21 cellular contexts compared by ENCODE assay signal in genomic region chr10:44402465-44403205, GRCh38. TPM values are rescaled to one million over a fixed set of nuclear protein-coding genes. Genes with fewer than 3 reads are reported as not detected.
DNase-seq lines count a peak whose midpoint lies in the region; ATAC-seq and TF ChIP-seq lines count a peak whose summit lies in the region.
"Had no signal": no experiment of that assay in that cellular context is flagged by ENCODE, and none has a peak within 500 bp of the region (broad histone marks: within the 10 kb centered on the region; RNA-seq: fewer than 3 reads in every experiment).

No MANE protein-coding gene starts in this region.

- H3K27me3 ChIP-seq in H9 (ENCODE audit: insufficient read depth, low read length) (no peaks in the 10 kb centered on the region; the same call in 1 of the 2 replicates), Karpas-422 (ENCODE audit: low read length) (no peaks in the 10 kb centered on the region), endodermal cell (ENCODE audit: control insufficient read depth, insufficient read depth, low read length, poor library complexity, severe bottlenecking) (peaks cover 4% of the 10 kb centered on the region)

- no peak overlapping the region for H3K18ac ChIP-seq in H9 (ENCODE audit: insufficient read length, low read depth, low read length)

- peak overlapping the region in 1 of 3 experiments; percentile 73; a peak in 1 of 7 replicates for H3K27ac Mint-ChIP-seq in H9
- H3K27ac Mint-ChIP-seq in endodermal cell, result no peak overlapping the region
- no peak overlapping the region for H3K27ac Mint-ChIP-seq in stimulated activated memory B cell treated with anti-CD40 and anti-IgM and Interleukin-4, amounts not matched to agents 10 μg/mL and 1 μg/mL and 100 μg/mL, for 72 hours
- H3K27ac Mint-ChIP-seq: CD4-positive, alpha-beta memory T cell; IgD-negative memory B cell had no signal

- no peak overlapping the region for H4K91ac ChIP-seq in H9 (ENCODE audit: insufficient read length, low read depth, low read length)

- H3K23ac ChIP-seq in H9 (ENCODE audit: insufficient read length, low read depth, low read length), result no peak overlapping the region

- peaks cover 16% of the 10 kb centered on the region for H3K4me1 ChIP-seq in H9 (ENCODE audit: insufficient read depth, low read length)
- no peaks in the 10 kb centered on the region for H3K4me1 ChIP-seq in Karpas-422 (ENCODE audit: low read length)
- peaks cover 13% of the 10 kb centered on the region for H3K4me1 ChIP-seq in endodermal cell (ENCODE audit: control insufficient read depth, insufficient read depth, low read length)
- H3K4me1 ChIP-seq: BLaER1 had no signal

- H4K8ac ChIP-seq in H9 (replicated peaks; ENCODE audit: insufficient read length, low read depth, low read length), result no peak overlapping the region

- no peak overlapping the region for H2BK12ac ChIP-seq in H9 (ENCODE audit: insufficient read length, low read depth, low read length)

- H3K23me2 ChIP-seq in H9 (ENCODE audit: insufficient read length, low read depth, low read length, poor library complexity, severe bottlenecking), result no peaks in the 10 kb centered on the region

- H2BK20ac ChIP-seq in H9 (ENCODE audit: low read depth, low read length, poor library complexity, severe bottlenecking), result no peak overlapping the region

- H3K56ac ChIP-seq in H9 (ENCODE audit: insufficient read length, low read depth, low read length), result no peak overlapping the region

- H3K79me2 ChIP-seq in H9 (ENCODE audit: insufficient read depth, low read length), result no peaks in the 10 kb centered on the region
- H3K79me2 ChIP-seq in Karpas-422 (ENCODE audit: low read length), result no peaks in the 10 kb centered on the region

- no peak overlapping the region for H2AFZ ChIP-seq in H9 (ENCODE audit: low read length)
- H2AFZ ChIP-seq in Karpas-422 (ENCODE audit: low read length), result no peak overlapping the region

- H3K27ac ChIP-seq in H9 (ENCODE audit: insufficient read length, low read depth, low read length) (no peak overlapping the region), Karpas-422 (ENCODE audit: low read length) (no peak overlapping the region), endodermal cell (ENCODE audit: low read depth, low read length) (no peak overlapping the region)
- H3K27ac ChIP-seq: BLaER1, RWPE1 had no signal

- peak; percentile 19 for DNase-seq in H9
- peak; percentile 25 for DNase-seq in Karpas-422
- peak; percentile 35 for DNase-seq in endodermal cell
- no peak for DNase-seq in activated CD4-positive, CD25-positive, alpha-beta regulatory T cell treated with anti-CD3 and anti-CD28 coated beads, Interleukin-2, amount 50 U/mL, for 72 hours
- DNase-seq in effector CD8-positive, alpha-beta T cell (lab: John Stamatoyannopoulos, UW), result no peak
- no peak for DNase-seq in Kasumi-1 (lab: John Stamatoyannopoulos, UW)
- DNase-seq: CD4-positive, alpha-beta memory T cell; DMS153; GF-D8; H7; NCI-H1417; NCI-H187; NCI-H2107; NCI-H510A; NCI-H774; OCI-M1; SIG-M5 had no signal

- H2BK5ac ChIP-seq in H9 (ENCODE audit: insufficient read length, low read length), result no peak overlapping the region

- no peaks in the 10 kb centered on the region for H3K9me2 ChIP-seq in Karpas-422 (replicated peaks; ENCODE audit: insufficient read depth, low read length)

- no peak overlapping the region for H2BK15ac ChIP-seq in H9 (ENCODE audit: low read depth, low read length)

- H3K36me3 ChIP-seq in Karpas-422 (ENCODE audit: insufficient read depth, low read length) (no peaks in the 10 kb centered on the region), endodermal cell (ENCODE audit: control insufficient read depth, insufficient read depth, low read length) (no peaks in the 10 kb centered on the region)
- H3K36me3 ChIP-seq: BLaER1 had no signal

- peaks cover 49 to 53% of the 10 kb centered on the region in 2 experiments for H3K4me1 Mint-ChIP-seq in H9
- H3K4me1 Mint-ChIP-seq in endodermal cell, result peaks cover 33% of the 10 kb centered on the region
- no peaks in the 10 kb centered on the region for H3K4me1 Mint-ChIP-seq in stimulated activated memory B cell treated with anti-CD40 and anti-IgM and Interleukin-4, amounts not matched to agents 10 μg/mL and 1 μg/mL and 100 μg/mL, for 72 hours
- H3K4me1 Mint-ChIP-seq: CD4-positive, alpha-beta memory T cell; IgD-negative memory B cell had no signal

- no peak overlapping the region for H3K14ac ChIP-seq in H9 (ENCODE audit: insufficient read depth, low read length)

- H4K20me1 ChIP-seq in H9 (ENCODE audit: control insufficient read depth, insufficient read depth, insufficient read length), result no peaks in the 10 kb centered on the region
- H4K20me1 ChIP-seq in Karpas-422 (ENCODE audit: insufficient read depth, low read depth, low read length), result no peaks in the 10 kb centered on the region
- H4K20me1 ChIP-seq: BLaER1 had no signal

- H3K4me2 ChIP-seq in H9 (ENCODE audit: insufficient read depth, insufficient read length, low read length), result no peak overlapping the region
- no peak overlapping the region for H3K4me2 ChIP-seq in Karpas-422 (ENCODE audit: low read depth, low read length, poor library complexity, severe bottlenecking)
- H3K4me2 ChIP-seq: BLaER1 had no signal

- WGBS in H9 (ENCODE audit: extremely low coverage, insufficient read length, low lambda C conversion rate), result no CpG with 5 or more reads among the region's 6 CpGs
- WGBS in endodermal cell (ENCODE audit: insufficient coverage in 1 of 2, insufficient read length in 1 of 2), 2 experiments, result 91 to 92% methylated on average over 4 to 6 of the region's 6 CpGs

- H2AK5ac ChIP-seq in H9 (ENCODE audit: insufficient read length, low read length), result no peak overlapping the region

- no peaks in the 10 kb centered on the region for H3K9me3 ChIP-seq in H9 (ENCODE audit: control insufficient read depth, low read depth, low read length)
- no peaks in the 10 kb centered on the region for H3K9me3 ChIP-seq in Karpas-422 (ENCODE audit: low read length)
- H3K9me3 ChIP-seq in endodermal cell (ENCODE audit: control insufficient read depth, low read length), result peaks cover 6% of the 10 kb centered on the region
- H3K9me3 ChIP-seq: BLaER1 had no signal

- H3K4me3 ChIP-seq in Karpas-422 (ENCODE audit: low read length), result no peak overlapping the region
- H3K4me3 ChIP-seq in endodermal cell (ENCODE audit: low read length), result no peak overlapping the region
- H3K4me3 ChIP-seq: BLaER1 had no signal

- ATAC-seq in stimulated activated memory B cell treated with anti-CD40 and anti-IgM and Interleukin-4, amounts not matched to agents 10 μg/mL and 1 μg/mL and 100 μg/mL, for 72 hours, result peak; percentile 48

- no peak overlapping the region for H3K4ac ChIP-seq in H9 (ENCODE audit: low read depth, low read length)

- H3K9me3 Mint-ChIP-seq in H9 (peaks cover 21 to 25% of the 10 kb centered on the region in 2 experiments), endodermal cell (peaks cover 14% of the 10 kb centered on the region)
- H3K9me3 Mint-ChIP-seq in stimulated activated memory B cell treated with anti-CD40 and anti-IgM and Interleukin-4, amounts not matched to agents 10 μg/mL and 1 μg/mL and 100 μg/mL, for 72 hours, result peaks cover 5% of the 10 kb centered on the region

- H3K36me3 Mint-ChIP-seq in H9 (ENCODE audit: insufficient read depth in 1 of 3, low read depth in 3 of 3) (peaks cover 5 to 23% (median 11%) of the 10 kb centered on the region in 3 experiments), endodermal cell (ENCODE audit: low read depth) (no peaks in the 10 kb centered on the region)
- no peaks in the 10 kb centered on the region for H3K36me3 Mint-ChIP-seq in stimulated activated memory B cell treated with anti-CD40 and anti-IgM and Interleukin-4, amounts not matched to agents 10 μg/mL and 1 μg/mL and 100 μg/mL, for 72 hours
- H3K36me3 Mint-ChIP-seq: CD4-positive, alpha-beta memory T cell; IgD-negative memory B cell had no signal

- H3K9ac ChIP-seq in H9 (ENCODE audit: extremely low read depth, insufficient read length, low read length) (no peak overlapping the region), Karpas-422 (ENCODE audit: low read length) (no peak overlapping the region), endodermal cell (ENCODE audit: extremely low read depth, low read length, poor library complexity, severe bottlenecking) (no peak overlapping the region)
- H3K9ac ChIP-seq: BLaER1 had no signal

- H2BK120ac ChIP-seq in H9 (ENCODE audit: low read depth, low read length, poor library complexity, severe bottlenecking), result no peak overlapping the region

- H4K5ac ChIP-seq in H9 (ENCODE audit: insufficient read length, low read depth, low read length), result no peak overlapping the region

- no peak overlapping the region for H3K4me3 Mint-ChIP-seq in H9
- no peak overlapping the region for H3K4me3 Mint-ChIP-seq in endodermal cell
- no peak overlapping the region for H3K4me3 Mint-ChIP-seq in stimulated activated memory B cell treated with anti-CD40 and anti-IgM and Interleukin-4, amounts not matched to agents 10 μg/mL and 1 μg/mL and 100 μg/mL, for 72 hours
- H3K4me3 Mint-ChIP-seq: IgD-negative memory B cell had no signal

- TF ChIP-seq CTCF in H9 (conservative IDR thresholded peaks at IDR 0.05) (no peak), endodermal cell (conservative IDR thresholded peaks at IDR 0.05) (no peak)

- H3K27me3 Mint-ChIP-seq in H9 (ENCODE audit: low read depth) (peaks cover 11% of the 10 kb centered on the region), endodermal cell (ENCODE audit: insufficient read depth) (peaks cover 15% of the 10 kb centered on the region)
- no peaks in the 10 kb centered on the region for H3K27me3 Mint-ChIP-seq in stimulated activated memory B cell treated with anti-CD40 and anti-IgM and Interleukin-4, amounts not matched to agents 10 μg/mL and 1 μg/mL and 100 μg/mL, for 72 hours
- H3K27me3 Mint-ChIP-seq: IgD-negative memory B cell had no signal

- H3T11ph ChIP-seq in H9 (ENCODE audit: low read length), result no peak overlapping the region

- no peaks in the 10 kb centered on the region for H3K79me1 ChIP-seq in H9 (ENCODE audit: insufficient read depth, low read depth, low read length, poor library complexity, severe bottlenecking)

RNA-seq across cellular contexts. Expression of gene CXCL12, which starts 17.7 kb away (rescaled TPM):
- total RNA-seq in H9 (2021) (28.3 and 29.5 TPM in 2 replicates), endodermal cell (10 to 100 TPM in 1 of 2 donors, under 1 TPM in 1; 0.91 to 13.5 TPM)
- not detected in 2 replicates for total RNA-seq in Karpas-422 (2014; rRNA removed; shearing (Covaris generic); ENCODE audit: low replicate concordance)
- polyA plus RNA-seq in endodermal cell (2013, experiment 1 of 2), result 10.8 TPM
- polyA plus RNA-seq in endodermal cell (2013, experiment 2 of 2), result 6.4 TPM
- total RNA-seq: CD4-positive, alpha-beta memory T cell had no signal
- polyA plus RNA-seq: CD4-positive, alpha-beta memory T cell; IgD-negative memory B cell had no signal

Comparison
In these comparisons a context has a peak if more than half of its experiments do, and no peak if none do; other contexts are left out.
1. DNase-seq: peak in H9 (single experiment), Karpas-422 (single experiment) and endodermal cell (single experiment); none in activated CD4-positive, CD25-positive, alpha-beta regulatory T cell treated with anti-CD3 and anti-CD28 coated beads, Interleukin-2, amount 50 U/mL, for 72 hours (single experiment), effector CD8-positive, alpha-beta T cell (single experiment) and Kasumi-1 (0 of 2).